35 cellular contexts compared by ENCODE assay signal in genomic region chr5:92930057-92930456, GRCh38.
"Had no signal": no experiment of that assay in that cellular context is flagged by ENCODE, and none has a peak within 500 bp of the region (broad histone marks: within the 10 kb centered on the region; RNA-seq: fewer than 3 reads in every experiment).

No MANE protein-coding gene starts in this region.

- DNase-seq: Karpas-422, Kasumi-1, MM.1S, MV-4-11, NCI-H1048, NCI-H1092, NCI-H1092 treated with DMSO at 0.1 percent for 48 hours, NCI-H1105, NCI-H1105 treated with DMSO at 0.1 percent for 48 hours, NCI-H1417, NCI-H1417 treated with DMSO at 0.1 percent for 48 hours, NCI-H1436, NCI-H1436 treated with DMSO at 0.1 percent for 48 hours, NCI-H146, NCI-H1694, NCI-H1694 treated with DMSO at 0.1 percent for 48 hours, NCI-H187, NCI-H187 treated with DMSO at 0.1 percent for 48 hours, NCI-H1930, NCI-H2029, NCI-H2029 treated with DMSO at 0.1 percent for 48 hours, NCI-H2081, NCI-H2081 treated with DMSO at 0.1 percent for 48 hours, NCI-H2107, NCI-H2171, NCI-H2171 treated with DMSO at 0.1 percent for 48 hours, NCI-H2227 treated with DMSO at 0.1 percent for 48 hours, NCI-H226, NCI-H345, NCI-H446, NCI-H446 treated with DMSO at 0.1 percent for 48 hours, NCI-H510A, NCI-H510A treated with DMSO at 0.1 percent for 48 hours, NCI-H524, NCI-H524 treated with DMSO at 0.1 percent for 48 hours had no signal
